In genomic region chr4:112153222-112153791, GRCh38 we compare ENCODE assay signal across 13 cellular contexts. TPM values are rescaled to one million over a fixed set of nuclear protein-coding genes. Genes with fewer than 3 reads are reported as not detected.
DNase-seq lines count a peak whose midpoint lies in the region; ATAC-seq and TF ChIP-seq lines count a peak whose summit lies in the region.
"Had no signal": no experiment of that assay in that cellular context is flagged by ENCODE, and none has a peak within 500 bp of the region (broad histone marks: within the 10 kb centered on the region; RNA-seq: fewer than 3 reads in every experiment).

No MANE protein-coding gene starts in this region.

- H2AFZ ChIP-seq in OCI-LY7 (ENCODE audit: low read length), result no peak overlapping the region

- no peak for TF ChIP-seq POLR2A in ovary (IDR thresholded peaks at IDR 0.05)

- no peak for TF ChIP-seq CTCF in A673 (conservative IDR thresholded peaks at IDR 0.05; ENCODE audit: low read depth, low read length)
- no peak for TF ChIP-seq CTCF in OCI-LY7 (conservative IDR thresholded peaks at IDR 0.05; ENCODE audit: low read length)
- TF ChIP-seq CTCF in mucosa of descending colon (IDR thresholded peaks at IDR 0.05), result no peak
- TF ChIP-seq CTCF in ovary (IDR thresholded peaks at IDR 0.05), result no peak

- H3K4me1 ChIP-seq in A673 (ENCODE audit: insufficient read depth, low read length, poor library complexity, severe bottlenecking) (peaks cover 25% of the 10 kb centered on the region), BLaER1 (peaks cover 22% of the 10 kb centered on the region), OCI-LY7 (ENCODE audit: insufficient read depth, low read length, poor library complexity, severe bottlenecking) (peaks cover 44% of the 10 kb centered on the region), mucosa of descending colon (ENCODE audit: low read depth) (no peaks in the 10 kb centered on the region), ovary (ENCODE audit: insufficient read depth) (no peaks in the 10 kb centered on the region)

- H3K27me3 ChIP-seq in A673 (replicated peaks; ENCODE audit: insufficient read depth, low read depth, low read length, poor library complexity) (no peaks in the 10 kb centered on the region), BLaER1 (no peaks in the 10 kb centered on the region), ovary (no peaks in the 10 kb centered on the region)
- H3K27me3 ChIP-seq: right lobe of liver had no signal

- H3K27ac ChIP-seq in A673 (ENCODE audit: low read depth, low read length, poor library complexity, severe bottlenecking) (no peak overlapping the region), BLaER1 (no peak overlapping the region), OCI-LY7 (ENCODE audit: low read depth, low read length, poor library complexity, severe bottlenecking) (no peak overlapping the region), ovary (no peak overlapping the region)
- H3K27ac ChIP-seq: right lobe of liver had no signal

- TF ChIP-seq EP300 in ovary (IDR thresholded peaks at IDR 0.05), result no peak

- intact Hi-C loops in A673 (cut with micrococcal nuclease; ENCODE audit: unreplicated experiment) (no loop called here), OCI-LY7 (cut with micrococcal nuclease; ENCODE audit: unreplicated experiment) (loop anchor here (2.0 kb wide), 1 partner anchor 13 kb away; no protein-coding TSS in a partner anchor), mucosa of descending colon (cut with DNase I, micrococcal nuclease) (no loop called here), ovary (cut with DNase I) (no loop called here)

- H4K20me1 ChIP-seq in BLaER1 (peaks cover 22% of the 10 kb centered on the region), OCI-LY7 (ENCODE audit: insufficient read depth, low read length) (no peaks in the 10 kb centered on the region)

- peak; percentile 42 for DNase-seq in A673 (ENCODE audit: low spot score)
- DNase-seq in OCI-LY7 (ENCODE audit: low spot score), result no peak
- DNase-seq in amniotic epithelial cell (ENCODE audit: low read depth), result peak; percentile 18
- DNase-seq in kidney tubule cell (ENCODE audit: low spot score), result no peak
- DNase-seq in mucosa of descending colon, result no peak
- no peak for DNase-seq in ovary
- DNase-seq in DMS 273 (lab: John Stamatoyannopoulos, UW; ENCODE audit: unreplicated experiment), result no peak
- DNase-seq: CD8-positive, alpha-beta memory T cell; hypothalamus; left ventricle myocardium superior; NCI-H1092 treated with DMSO at 0.1 percent for 48 hours; right lobe of liver had no signal

- H3K4me3 ChIP-seq in A673 (ENCODE audit: low read depth, low read length, poor library complexity, severe bottlenecking) (peak overlapping the region; percentile 28), BLaER1 (no peak overlapping the region), OCI-LY7 (ENCODE audit: low read depth, low read length, poor library complexity, severe bottlenecking) (peak overlapping the region; percentile 21), mucosa of descending colon (no peak overlapping the region), ovary (no peak overlapping the region)
- H3K4me3 ChIP-seq: right lobe of liver had no signal

- H3K9me3 ChIP-seq in A673 (ENCODE audit: low read depth, low read length, poor library complexity, severe bottlenecking) (no peaks in the 10 kb centered on the region), BLaER1 (peaks cover 8% of the 10 kb centered on the region; the same call in 1 of the 2 replicates), OCI-LY7 (ENCODE audit: low read length) (no peaks in the 10 kb centered on the region), mucosa of descending colon (no peaks in the 10 kb centered on the region), ovary (no peaks in the 10 kb centered on the region)
- H3K9me3 ChIP-seq: right lobe of liver had no signal

- peaks cover 43% of the 10 kb centered on the region for H3K79me2 ChIP-seq in OCI-LY7 (ENCODE audit: insufficient read depth, low read depth, low read length)

- no peaks in the 10 kb centered on the region for H3K9me2 ChIP-seq in OCI-LY7 (ENCODE audit: insufficient read depth, low read length)

- BruUV-seq in A673 (replicated peaks; lab: Mats Ljungman, UMichigan), result no TSS peak
- no TSS peak for BruUV-seq in OCI-LY7 (replicated peaks; lab: Mats Ljungman, UMichigan)

- POLR2A ChIA-PET in A673 (lab: Charles Lee; ENCODE audit: low non-redundant PET) (no interaction called here), OCI-LY7 (lab: Charles Lee) (interaction anchor here (0.7 to 1.0 kb wide), 6 partner anchors 11 to 48 kb away, joined by 3 to 5 read pairs (median 4); no protein-coding TSS in a partner anchor)

- H3K4me2 ChIP-seq in BLaER1 (peak overlapping the region; percentile 2), OCI-LY7 (ENCODE audit: low read length) (peak overlapping the region; percentile 46)

- no peak overlapping the region for H3K9ac ChIP-seq in BLaER1

- ATAC-seq in mucosa of descending colon, result no peak
- ATAC-seq: left ventricle myocardium superior, right lobe of liver had no signal

- H3K36me3 ChIP-seq in A673 (ENCODE audit: insufficient read depth, low read length, poor library complexity, severe bottlenecking), result no peaks in the 10 kb centered on the region
- peaks cover 16% of the 10 kb centered on the region for H3K36me3 ChIP-seq in BLaER1
- peaks cover 7% of the 10 kb centered on the region; the same call in 1 of the 2 replicates for H3K36me3 ChIP-seq in OCI-LY7 (ENCODE audit: insufficient read depth, low read length)
- H3K36me3 ChIP-seq in mucosa of descending colon (ENCODE audit: low read depth), result no peaks in the 10 kb centered on the region
- no peaks in the 10 kb centered on the region for H3K36me3 ChIP-seq in ovary
- H3K36me3 ChIP-seq: right lobe of liver had no signal

- CTCF ChIA-PET in A673 (lab: Charles Lee), result no interaction called here
- CTCF ChIA-PET in OCI-LY7 (lab: Charles Lee; ENCODE audit: unreplicated experiment), result interaction anchor here (0.6 kb wide), 1 partner anchor 158 kb away, joined by 4 read pairs; no protein-coding TSS in a partner anchor

- 77 to 86% (median 81%) methylated on average over 4 of the region's 4 CpGs for WGBS in ovary, 3 donors

RNA-seq across cellular contexts. Expression of gene FAM241A, which starts 8.1 kb away (rescaled TPM):
- 1.4 and 1.5 TPM in 2 replicates for total RNA-seq in A673 (2021)
- total RNA-seq in OCI-LY7 (2014; rRNA removed; shearing (Covaris generic)), result 2.1 and 2.5 TPM in 2 replicates
- total RNA-seq in OCI-LY7 (2022), result 9.5 and 10.5 TPM in 2 replicates
- 1 to 10 TPM in 2 of 3 donors, under 1 TPM in 1; 0.75 to 2.1 (median 1.8) TPM for total RNA-seq in mucosa of descending colon
- total RNA-seq in ovary, result 1 to 10 TPM; 1.0 to 2.5 (median 2.0) TPM
- 1 to 10 TPM; 2.4 to 4.9 TPM for polyA plus RNA-seq in ovary

Comparison
In these comparisons a context has a peak if more than half of its experiments do, and no peak if none do; other contexts are left out.
1. DNase-seq: peak in A673 (single experiment) and amniotic epithelial cell (single experiment); none in OCI-LY7 (single experiment), kidney tubule cell (single experiment), mucosa of descending colon (0 of 3), ovary (0 of 5) and DMS 273 (single experiment).
2. H3K4me3 ChIP-seq: peak in A673 (single experiment) and OCI-LY7 (single experiment); none in BLaER1 (single experiment), mucosa of descending colon (single experiment) and ovary (single experiment).